Comparison of ENCODE assay signal across 8 cellular contexts in the genomic region with DNA sequence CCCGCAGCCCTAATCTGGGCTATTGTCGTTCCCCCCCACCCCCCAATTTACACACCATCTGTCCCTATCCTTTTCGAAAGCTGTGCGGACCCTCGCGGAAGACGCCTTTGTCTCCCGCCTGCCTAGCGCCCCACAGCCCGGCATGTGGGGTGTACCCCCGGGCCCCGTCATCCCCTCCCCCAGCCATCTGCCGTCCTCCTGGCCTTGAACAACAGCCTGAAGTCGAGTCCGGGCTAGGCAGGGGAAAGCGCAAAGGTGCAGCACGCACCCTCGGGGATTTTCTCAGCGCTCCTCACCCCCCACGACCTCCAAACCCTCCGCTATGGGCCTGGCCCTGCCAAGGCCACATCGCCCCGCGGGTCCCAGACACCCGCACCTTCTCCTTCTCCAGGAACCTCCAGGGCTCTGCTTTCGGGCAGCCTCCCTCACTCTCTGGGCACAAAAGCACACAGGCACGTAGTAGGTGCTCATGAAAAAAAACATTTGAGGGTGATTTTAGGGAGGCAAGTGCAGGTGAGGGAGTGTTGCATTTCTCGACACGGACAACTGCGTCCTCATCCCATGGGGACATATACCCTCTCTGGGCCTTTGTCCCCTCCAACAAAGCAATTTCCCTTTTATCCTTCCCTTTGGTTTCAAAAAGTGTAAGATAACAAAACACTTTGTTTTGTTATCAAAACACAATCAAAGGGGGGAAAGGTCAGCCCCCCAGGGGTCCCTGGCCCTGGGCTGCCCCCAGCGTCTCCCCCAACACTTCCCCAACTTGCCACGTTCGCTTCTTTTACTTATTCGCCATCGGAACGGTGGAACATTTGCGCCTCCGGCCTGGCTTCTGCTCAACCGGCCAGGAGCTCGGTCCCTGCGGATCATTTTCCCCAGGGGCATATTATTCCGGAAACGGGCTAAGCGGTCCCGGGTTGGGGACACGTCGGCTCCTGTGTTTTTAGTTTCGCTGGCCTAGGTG. TPM values are rescaled to one million over a fixed set of nuclear protein-coding genes. Genes with fewer than 3 reads are reported as not detected.
DNase-seq lines count a peak whose midpoint lies in the region; ATAC-seq and TF ChIP-seq lines count a peak whose summit lies in the region.

No MANE protein-coding gene starts in this region.

- whole genome bisulfite sequencing in transverse colon (ENCODE audit: low coverage in 1 of 2), 2 donors, result 23% methylated on average over 46 of the region's 48 CpGs; no CpG with 5 or more reads in 1 of the 2 donors

- TF ChIP-seq POLR2A in transverse colon (IDR thresholded peaks at IDR 0.05), result no peak

- H3K27ac ChIP-seq in ACC112 (ENCODE audit: low read depth, low read length) (no peak overlapping the region), transverse colon (no peak overlapping the region)

- DNase-seq in GM13977 (ENCODE audit: low spot score) (peak; percentile 57), activated B cell treated with CpG ODN at 0.5 μM for 24 hours (peak; percentile 44), iPS-NIHi11 (ENCODE audit: low spot score) (no peak), MV-4-11 (lab: John Stamatoyannopoulos, UW) (no peak), transverse colon (no peak)
- DNase-seq in central memory CD4-positive, alpha-beta T cell, result no peak

- in situ Hi-C loops in GM13977 (cut with MboI; ENCODE audit: low pct_unique_long_range_greater_than_20kb, low sequenced_read_pairs, unreplicated experiment), result loop anchor here (25.0 kb wide), 1 partner anchor 113 kb away; no protein-coding TSS in a partner anchor
- in situ Hi-C loops in transverse colon (cut with MboI; ENCODE audit: low pct_ligation_motif_present in 1 of 4, low pct_unique_long_range_greater_than_20kb in 1 of 4, low sequenced_read_pairs in 3 of 4), result loop anchor here in 2 of 4 donors (10.0 to 25.0 kb wide), 2 partner anchors 46 to 113 kb away; no protein-coding TSS in a partner anchor

- H3K4me3 ChIP-seq in ACC112 (ENCODE audit: low read depth, low read length) (peak overlapping the region; percentile 58), iPS-18c (ENCODE audit: insufficient read depth, low read depth, low read length) (peak overlapping the region; percentile 71), transverse colon (peak overlapping the region in 1 of 4 donors; percentile 73)

- TF ChIP-seq CTCF in GM13977 (IDR thresholded peaks at IDR 0.05; ENCODE audit: extremely low read depth, insufficient read depth, missing control alignments) (no peak), activated B cell treated with CpG ODN at 0.5 μM for 24 hours (IDR thresholded peaks at IDR 0.05) (no peak), transverse colon (IDR thresholded peaks at IDR 0.05) (no peak)

- H3K27ac Mint-ChIP-seq in activated B cell treated with CpG ODN at 0.5 μM for 24 hours, result peak overlapping the region; percentile 83

- H3K36me3 ChIP-seq in ACC112 (ENCODE audit: insufficient read depth, low read length) (no peaks in the 10 kb centered on the region), transverse colon (no peaks in the 10 kb centered on the region)

- peaks cover 2% of the 10 kb centered on the region for H3K36me3 Mint-ChIP-seq in activated B cell treated with CpG ODN at 0.5 μM for 24 hours (ENCODE audit: low read depth)

- POLR2A ChIA-PET in activated B cell treated with CpG ODN at 0.5 μM for 24 hours (lab: Charles Lee), result interaction anchor here (0.6 to 4.2 kb wide), 11 partner anchors 14 to 255 kb away, joined by 3 to 45 read pairs (median 5); partner anchors contain the start of genes CCDC124, RAB3A and RPL18A

- intact Hi-C loops in activated B cell treated with CpG ODN at 0.5 μM for 24 hours (cut with micrococcal nuclease) (loop anchor here (1.0 to 10.0 kb wide), 4 partner anchors 52 to 466 kb away; partner anchors contain the start of genes MAST3 and SSBP4), transverse colon (cut with DNase I; ENCODE audit: low total_unique reads) (no loop called here)

- H2AFZ ChIP-seq in ACC112 (ENCODE audit: low read length, unreplicated experiment), result no peak overlapping the region

- H3K27me3 Mint-ChIP-seq in activated B cell treated with CpG ODN at 0.5 μM for 24 hours, result peaks cover 22% of the 10 kb centered on the region

- H3K9me3 ChIP-seq in iPS-18c (ENCODE audit: control insufficient read depth, insufficient read depth, low read length), result no peaks in the 10 kb centered on the region
- no peaks in the 10 kb centered on the region for H3K9me3 ChIP-seq in transverse colon

- no peaks in the 10 kb centered on the region for H3K79me2 ChIP-seq in ACC112 (ENCODE audit: control insufficient read depth, insufficient read depth, low read length, unreplicated experiment)

- ATAC-seq in activated B cell treated with CpG ODN at 0.5 μM for 24 hours (ENCODE audit: low read depth), result no peak

- H3K4me3 Mint-ChIP-seq in activated B cell treated with CpG ODN at 0.5 μM for 24 hours, result peak overlapping the region; percentile 74

- peaks cover 7% of the 10 kb centered on the region for H3K4me1 ChIP-seq in ACC112 (ENCODE audit: control insufficient read depth, insufficient read depth, low read length, unreplicated experiment)
- H3K4me1 ChIP-seq in transverse colon, result peaks cover 28 to 52% (median 43%) of the 10 kb centered on the region in 4 donors

- no peak for TF ChIP-seq EP300 in transverse colon (IDR thresholded peaks at IDR 0.05; ENCODE audit: low read depth)

- H3K27me3 ChIP-seq in ACC112 (ENCODE audit: insufficient read depth, low read length) (peaks cover 53% of the 10 kb centered on the region), transverse colon (peaks cover 57% of the 10 kb centered on the region)

- CTCF ChIA-PET in activated B cell treated with CpG ODN at 0.5 μM for 24 hours (lab: Charles Lee), result interaction anchor here (1.3 to 5.3 kb wide), 2 partner anchors 11 to 17 kb away, joined by 4 to 17 read pairs; partner anchors contain the start of gene CCDC124

- H3K9me3 Mint-ChIP-seq in activated B cell treated with CpG ODN at 0.5 μM for 24 hours, result no peaks in the 10 kb centered on the region

- peaks cover 60% of the 10 kb centered on the region for H3K4me1 Mint-ChIP-seq in activated B cell treated with CpG ODN at 0.5 μM for 24 hours

RNA-seq across cellular contexts. Expression of gene CCDC124, which starts 16.4 kb away (rescaled TPM):
- total RNA-seq in activated B cell treated with CpG ODN at 0.5 μM for 24 hours, result 49.9 and 59.5 TPM in 2 replicates
- total RNA-seq in transverse colon, result 10 to 100 TPM; 36.9 to 93.5 (median 41.4) TPM

RNA-seq across cellular contexts. Expression of gene KCNN1, which starts 17.7 kb away (rescaled TPM):
- 0.17 TPM in 1 of 2 replicates, not detected in the other for total RNA-seq in activated B cell treated with CpG ODN at 0.5 μM for 24 hours
- 1 to 10 TPM in 1 of 4 donors, not detected in 3; 1.6 TPM for total RNA-seq in transverse colon

RNA-seq across cellular contexts. Expression of gene ARRDC2, which starts 58.7 kb away (rescaled TPM):
- total RNA-seq in activated B cell treated with CpG ODN at 0.5 μM for 24 hours, result 147 and 168 TPM in 2 replicates
- 10 to 100 TPM; 28.9 to 69.6 (median 42.7) TPM for total RNA-seq in transverse colon

Comparison
In these comparisons a context has a peak if more than half of its experiments do, and no peak if none do; other contexts are left out.
1. DNase-seq: peak in GM13977 (single experiment) and activated B cell treated with CpG ODN at 0.5 μM for 24 hours (single experiment); none in iPS-NIHi11 (single experiment), central memory CD4-positive, alpha-beta T cell (single experiment), MV-4-11 (single experiment) and transverse colon (single experiment).